Comparison of ENCODE assay signal across 1 cellular context in the genomic region with DNA sequence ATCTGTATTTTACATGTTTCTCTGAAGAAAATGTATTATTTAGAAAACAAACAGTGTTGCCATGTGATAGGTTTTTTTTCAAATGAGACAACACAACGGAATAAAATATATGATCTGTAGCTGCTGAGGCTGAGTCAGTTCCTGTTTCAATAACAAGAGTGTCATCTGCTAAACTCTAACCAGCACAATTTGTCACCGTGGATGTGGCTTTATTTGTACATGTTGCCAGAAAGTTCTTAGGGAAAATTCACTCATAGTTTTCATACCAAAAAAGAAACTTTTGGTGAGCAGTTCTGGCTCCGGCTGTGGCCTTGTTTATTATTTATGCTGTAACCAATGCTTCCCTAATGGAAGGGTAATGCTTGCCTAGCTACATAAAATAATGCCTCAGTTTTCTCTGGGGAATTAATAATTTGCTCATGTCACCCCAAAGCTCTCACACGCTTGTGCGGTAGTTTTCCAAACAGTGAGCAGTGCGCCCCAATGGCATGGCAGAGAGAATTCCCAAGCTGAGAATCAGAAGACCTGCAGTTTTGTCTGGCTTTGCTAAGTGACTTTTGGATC.
TF ChIP-seq lines count a peak whose summit lies in the region.

No MANE protein-coding gene starts in this region.

TF ChIP-seq in HepG2, 621 proteins besides CTCF, POLR2A, EP300 and RAD21 (continued from another document):
- TF ChIP-seq, protein P1, sequence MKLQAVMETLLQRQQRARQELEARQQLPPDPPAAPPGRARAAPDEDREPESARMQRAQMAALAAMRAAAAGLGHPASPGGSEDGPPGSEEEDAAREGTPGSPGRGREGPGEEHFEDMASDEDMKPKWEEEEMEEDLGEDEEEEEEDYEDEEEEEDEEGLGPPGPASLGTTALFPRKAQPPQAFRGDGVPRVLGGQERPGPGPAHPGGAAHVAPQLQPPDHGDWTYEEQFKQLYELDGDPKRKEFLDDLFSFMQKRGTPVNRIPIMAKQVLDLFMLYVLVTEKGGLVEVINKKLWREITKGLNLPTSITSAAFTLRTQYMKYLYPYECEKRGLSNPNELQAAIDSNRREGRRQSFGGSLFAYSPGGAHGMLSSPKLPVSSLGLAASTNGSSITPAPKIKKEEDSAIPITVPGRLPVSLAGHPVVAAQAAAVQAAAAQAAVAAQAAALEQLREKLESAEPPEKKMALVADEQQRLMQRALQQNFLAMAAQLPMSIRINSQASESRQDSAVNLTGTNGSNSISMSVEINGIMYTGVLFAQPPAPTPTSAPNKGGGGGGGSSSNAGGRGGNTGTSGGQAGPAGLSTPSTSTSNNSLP (IDR thresholded peaks at IDR 0.05; ENCODE audit: low read depth, low read length), result peak; percentile 37; the same call in 1 of the 2 replicates
- TF ChIP-seq ZNF256 (CRISPR knock-in tag; conservative IDR thresholded peaks at IDR 0.05) (no peak), MED1 (CRISPR knock-in tag; IDR thresholded peaks at IDR 0.05) (peak; percentile 43; the same call in 1 of the 2 replicates), GABPB1 (CRISPR knock-in tag; IDR thresholded peaks at IDR 0.05) (no peak), ARHGAP35 (CRISPR knock-in tag; IDR thresholded peaks at IDR 0.05; ENCODE audit: borderline replicate concordance) (no peak), PRMT3 (CRISPR knock-in tag; IDR thresholded peaks at IDR 0.05; ENCODE audit: borderline replicate concordance, low read depth) (no peak), SAP130 (CRISPR knock-in tag; IDR thresholded peaks at IDR 0.05; ENCODE audit: low read depth) (peak; percentile 19; the same call in 1 of the 2 replicates), ZNF549 (CRISPR knock-in tag; IDR thresholded peaks at IDR 0.05) (no peak), DMAP1 (CRISPR knock-in tag; IDR thresholded peaks at IDR 0.05) (no peak), TAF15 (IDR thresholded peaks at IDR 0.05; ENCODE audit: low read depth, low read length, poor library complexity, severe bottlenecking) (no peak), ZC3H13 (CRISPR knock-in tag; IDR thresholded peaks at IDR 0.05) (no peak), TMF1 (CRISPR knock-in tag; IDR thresholded peaks at IDR 0.05; ENCODE audit: low read depth) (no peak), ZBTB8A (CRISPR knock-in tag; IDR thresholded peaks at IDR 0.05; ENCODE audit: borderline replicate concordance, low read depth) (no peak), STAT5B (CRISPR knock-in tag; IDR thresholded peaks at IDR 0.05) (no peak)
- TF ChIP-seq, protein P2, sequence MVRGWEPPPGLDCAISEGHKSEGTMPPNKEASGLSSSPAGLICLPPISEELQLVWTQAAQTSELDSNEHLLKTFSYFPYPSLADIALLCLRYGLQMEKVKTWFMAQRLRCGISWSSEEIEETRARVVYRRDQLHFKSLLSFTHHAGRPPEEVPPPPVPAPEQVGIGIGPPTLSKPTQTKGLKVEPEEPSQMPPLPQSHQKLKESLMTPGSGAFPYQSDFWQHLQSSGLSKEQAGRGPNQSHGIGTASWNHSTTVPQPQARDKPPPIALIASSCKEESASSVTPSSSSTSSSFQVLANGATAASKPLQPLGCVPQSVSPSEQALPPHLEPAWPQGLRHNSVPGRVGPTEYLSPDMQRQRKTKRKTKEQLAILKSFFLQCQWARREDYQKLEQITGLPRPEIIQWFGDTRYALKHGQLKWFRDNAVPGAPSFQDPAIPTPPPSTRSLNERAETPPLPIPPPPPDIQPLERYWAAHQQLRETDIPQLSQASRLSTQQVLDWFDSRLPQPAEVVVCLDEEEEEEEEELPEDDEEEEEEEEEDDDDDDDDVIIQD (CRISPR knock-in tag; IDR thresholded peaks at IDR 0.05; ENCODE audit: low read depth), result no peak
- TF ChIP-seq, protein P3, sequence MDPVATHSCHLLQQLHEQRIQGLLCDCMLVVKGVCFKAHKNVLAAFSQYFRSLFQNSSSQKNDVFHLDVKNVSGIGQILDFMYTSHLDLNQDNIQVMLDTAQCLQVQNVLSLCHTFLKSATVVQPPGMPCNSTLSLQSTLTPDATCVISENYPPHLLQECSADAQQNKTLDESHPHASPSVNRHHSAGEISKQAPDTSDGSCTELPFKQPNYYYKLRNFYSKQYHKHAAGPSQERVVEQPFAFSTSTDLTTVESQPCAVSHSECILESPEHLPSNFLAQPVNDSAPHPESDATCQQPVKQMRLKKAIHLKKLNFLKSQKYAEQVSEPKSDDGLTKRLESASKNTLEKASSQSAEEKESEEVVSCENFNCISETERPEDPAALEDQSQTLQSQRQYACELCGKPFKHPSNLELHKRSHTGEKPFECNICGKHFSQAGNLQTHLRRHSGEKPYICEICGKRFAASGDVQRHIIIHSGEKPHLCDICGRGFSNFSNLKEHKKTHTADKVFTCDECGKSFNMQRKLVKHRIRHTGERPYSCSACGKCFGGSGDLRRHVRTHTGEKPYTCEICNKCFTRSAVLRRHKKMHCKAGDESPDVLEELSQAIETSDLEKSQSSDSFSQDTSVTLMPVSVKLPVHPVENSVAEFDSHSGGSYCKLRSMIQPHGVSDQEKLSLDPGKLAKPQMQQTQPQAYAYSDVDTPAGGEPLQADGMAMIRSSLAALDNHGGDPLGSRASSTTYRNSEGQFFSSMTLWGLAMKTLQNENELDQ (CRISPR knock-in tag; IDR thresholded peaks at IDR 0.05; ENCODE audit: borderline replicate concordance), result no peak
- TF ChIP-seq, protein P4, sequence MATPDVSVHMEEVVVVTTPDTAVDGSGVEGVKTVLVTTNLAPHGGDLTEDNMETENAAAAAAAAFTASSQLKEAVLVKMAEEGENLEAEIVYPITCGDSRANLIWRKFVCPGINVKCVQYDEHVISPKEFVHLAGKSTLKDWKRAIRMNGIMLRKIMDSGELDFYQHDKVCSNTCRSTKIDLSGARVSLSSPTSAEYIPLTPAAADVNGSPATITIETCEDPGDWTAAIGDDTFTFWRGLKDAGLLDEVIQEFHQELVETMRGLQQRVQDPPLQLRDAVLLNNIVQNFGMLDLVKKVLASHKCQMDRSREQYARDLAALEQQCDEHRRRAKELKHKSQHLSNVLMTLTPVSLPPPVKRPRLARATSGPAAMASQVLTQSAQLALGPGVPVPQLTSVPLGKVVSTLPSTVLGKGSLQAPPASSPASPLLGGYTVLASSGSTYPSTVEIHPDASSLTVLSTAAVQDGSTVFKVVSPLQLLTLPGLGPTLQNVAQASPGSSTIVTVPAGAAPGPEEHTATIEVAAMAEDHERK (CRISPR knock-in tag; IDR thresholded peaks at IDR 0.05; ENCODE audit: low read depth), result no peak
- TF ChIP-seq, protein P5, sequence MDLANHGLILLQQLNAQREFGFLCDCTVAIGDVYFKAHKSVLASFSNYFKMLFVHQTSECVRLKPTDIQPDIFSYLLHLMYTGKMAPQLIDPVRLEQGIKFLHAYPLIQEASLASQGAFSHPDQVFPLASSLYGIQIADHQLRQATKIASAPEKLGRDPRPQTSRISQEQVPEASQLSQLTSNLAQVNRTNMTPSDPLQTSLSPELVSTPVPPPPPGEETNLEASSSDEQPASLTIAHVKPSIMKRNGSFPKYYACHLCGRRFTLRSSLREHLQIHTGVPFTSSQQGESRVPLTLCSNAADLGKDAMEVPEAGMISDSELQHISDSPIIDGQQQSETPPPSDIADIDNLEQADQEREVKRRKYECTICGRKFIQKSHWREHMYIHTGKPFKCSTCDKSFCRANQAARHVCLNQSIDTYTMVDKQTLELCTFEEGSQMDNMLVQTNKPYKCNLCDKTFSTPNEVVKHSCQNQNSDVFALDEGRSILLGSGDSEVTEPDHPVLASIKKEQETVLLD (CRISPR knock-in tag; IDR thresholded peaks at IDR 0.05; ENCODE audit: low read depth), result no peak
- TF ChIP-seq, protein P6, sequence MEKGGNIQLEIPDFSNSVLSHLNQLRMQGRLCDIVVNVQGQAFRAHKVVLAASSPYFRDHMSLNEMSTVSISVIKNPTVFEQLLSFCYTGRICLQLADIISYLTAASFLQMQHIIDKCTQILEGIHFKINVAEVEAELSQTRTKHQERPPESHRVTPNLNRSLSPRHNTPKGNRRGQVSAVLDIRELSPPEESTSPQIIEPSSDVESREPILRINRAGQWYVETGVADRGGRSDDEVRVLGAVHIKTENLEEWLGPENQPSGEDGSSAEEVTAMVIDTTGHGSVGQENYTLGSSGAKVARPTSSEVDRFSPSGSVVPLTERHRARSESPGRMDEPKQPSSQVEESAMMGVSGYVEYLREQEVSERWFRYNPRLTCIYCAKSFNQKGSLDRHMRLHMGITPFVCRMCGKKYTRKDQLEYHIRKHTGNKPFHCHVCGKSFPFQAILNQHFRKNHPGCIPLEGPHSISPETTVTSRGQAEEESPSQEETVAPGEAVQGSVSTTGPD (CRISPR knock-in tag; IDR thresholded peaks at IDR 0.05), result 0 out of 2 replicates have a peak, but pooled peaks have one; percentile 24
- TF ChIP-seq, protein P7, sequence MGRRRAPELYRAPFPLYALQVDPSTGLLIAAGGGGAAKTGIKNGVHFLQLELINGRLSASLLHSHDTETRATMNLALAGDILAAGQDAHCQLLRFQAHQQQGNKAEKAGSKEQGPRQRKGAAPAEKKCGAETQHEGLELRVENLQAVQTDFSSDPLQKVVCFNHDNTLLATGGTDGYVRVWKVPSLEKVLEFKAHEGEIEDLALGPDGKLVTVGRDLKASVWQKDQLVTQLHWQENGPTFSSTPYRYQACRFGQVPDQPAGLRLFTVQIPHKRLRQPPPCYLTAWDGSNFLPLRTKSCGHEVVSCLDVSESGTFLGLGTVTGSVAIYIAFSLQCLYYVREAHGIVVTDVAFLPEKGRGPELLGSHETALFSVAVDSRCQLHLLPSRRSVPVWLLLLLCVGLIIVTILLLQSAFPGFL (CRISPR knock-in tag; IDR thresholded peaks at IDR 0.05), result no peak
- TF ChIP-seq, protein P8, sequence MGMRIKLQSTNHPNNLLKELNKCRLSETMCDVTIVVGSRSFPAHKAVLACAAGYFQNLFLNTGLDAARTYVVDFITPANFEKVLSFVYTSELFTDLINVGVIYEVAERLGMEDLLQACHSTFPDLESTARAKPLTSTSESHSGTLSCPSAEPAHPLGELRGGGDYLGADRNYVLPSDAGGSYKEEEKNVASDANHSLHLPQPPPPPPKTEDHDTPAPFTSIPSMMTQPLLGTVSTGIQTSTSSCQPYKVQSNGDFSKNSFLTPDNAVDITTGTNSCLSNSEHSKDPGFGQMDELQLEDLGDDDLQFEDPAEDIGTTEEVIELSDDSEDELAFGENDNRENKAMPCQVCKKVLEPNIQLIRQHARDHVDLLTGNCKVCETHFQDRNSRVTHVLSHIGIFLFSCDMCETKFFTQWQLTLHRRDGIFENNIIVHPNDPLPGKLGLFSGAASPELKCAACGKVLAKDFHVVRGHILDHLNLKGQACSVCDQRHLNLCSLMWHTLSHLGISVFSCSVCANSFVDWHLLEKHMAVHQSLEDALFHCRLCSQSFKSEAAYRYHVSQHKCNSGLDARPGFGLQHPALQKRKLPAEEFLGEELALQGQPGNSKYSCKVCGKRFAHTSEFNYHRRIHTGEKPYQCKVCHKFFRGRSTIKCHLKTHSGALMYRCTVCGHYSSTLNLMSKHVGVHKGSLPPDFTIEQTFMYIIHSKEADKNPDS (CRISPR knock-in tag; IDR thresholded peaks at IDR 0.05), result no peak
